8 cellular contexts compared by ENCODE assay signal in the genomic region with DNA sequence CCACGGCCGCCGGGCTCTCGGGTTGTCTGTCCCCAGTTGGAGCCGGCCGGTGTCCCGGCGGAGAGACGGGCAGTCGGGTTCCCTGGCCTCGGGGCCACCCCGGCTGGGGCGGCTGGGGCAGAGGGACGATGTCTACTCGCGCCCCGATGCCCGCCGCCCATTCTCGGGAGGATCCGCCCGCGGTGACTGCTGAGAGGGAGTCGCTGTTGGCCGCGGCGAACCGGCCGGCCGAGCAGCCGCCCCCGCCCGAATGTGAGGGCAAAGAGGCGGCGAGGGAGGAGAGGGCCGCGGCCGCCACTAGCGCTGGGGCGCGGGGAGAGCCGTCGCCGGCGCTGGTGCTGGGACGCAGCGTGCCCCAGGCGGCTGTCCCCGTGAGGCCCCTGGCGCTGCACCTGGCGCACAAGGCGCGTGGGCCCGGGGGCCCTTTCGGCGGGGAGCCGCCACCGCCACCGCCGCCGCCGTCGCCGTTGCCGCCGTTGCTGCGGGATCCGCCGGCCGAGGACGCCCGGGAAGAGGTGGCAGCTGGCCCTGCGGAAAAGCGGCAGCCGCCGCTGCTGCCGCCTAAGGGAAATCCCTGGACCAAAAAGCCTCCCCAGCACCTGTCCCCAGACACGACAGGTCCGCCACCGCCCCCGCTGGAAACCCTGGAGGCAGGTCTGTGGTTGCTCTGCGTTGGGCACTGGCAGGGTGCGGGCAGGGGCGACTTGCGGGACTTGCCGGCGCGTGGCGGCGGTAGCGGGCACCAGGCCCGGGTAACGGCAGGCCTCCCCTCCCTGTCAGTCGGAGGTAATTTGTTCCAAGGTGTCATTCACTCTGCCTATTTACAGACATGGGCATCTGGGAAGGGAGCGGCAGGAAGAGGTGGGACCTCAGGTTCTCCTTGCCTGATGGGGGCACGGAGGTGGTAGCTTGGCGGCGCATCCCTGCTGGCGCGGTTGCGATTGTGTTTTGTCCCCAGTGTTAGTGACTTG. TPM values are rescaled to one million over a fixed set of nuclear protein-coding genes. Genes with fewer than 3 reads are reported as not detected.
DNase-seq lines count a peak whose midpoint lies in the region; ATAC-seq and TF ChIP-seq lines count a peak whose summit lies in the region.

No MANE protein-coding gene starts in this region.

- TF ChIP-seq CTCF in BJ (IDR thresholded peaks at IDR 0.05; ENCODE audit: insufficient read depth, low read depth, low read length): peak; percentile 24; the same call in 1 of the 2 replicates

- H2BK5ac ChIP-seq in mesendoderm (ENCODE audit: low read length): no peak overlapping the region

- peaks cover 1% of the 10 kb centered on the region for H3K79me1 ChIP-seq in mesendoderm (ENCODE audit: low read length)

- H4K5ac ChIP-seq in mesendoderm (ENCODE audit: low read length): no peak overlapping the region

- no peaks in the 10 kb centered on the region for H3K9me3 ChIP-seq in effector memory CD4-positive, alpha-beta T cell (ENCODE audit: control insufficient read depth, low read length)

- peak overlapping the region; percentile 95 for H3K56ac ChIP-seq in mesendoderm (ENCODE audit: low read length)

- H3K4me3 ChIP-seq in BJ (ENCODE audit: low read depth, low read length) (peak overlapping the region; percentile 91), mesendoderm (ENCODE audit: low read length) (peak overlapping the region; percentile 62)
- peak overlapping the region; percentile 76 for H3K4me3 ChIP-seq in effector memory CD4-positive, alpha-beta T cell (ENCODE audit: insufficient read depth, low read depth, low read length, poor library complexity, severe bottlenecking)

- no peaks in the 10 kb centered on the region for H3K27me3 ChIP-seq in BJ (ENCODE audit: control insufficient read depth, insufficient read depth, low read length)
- no peaks in the 10 kb centered on the region for H3K27me3 ChIP-seq in effector memory CD4-positive, alpha-beta T cell (replicated peaks; ENCODE audit: control insufficient read depth, insufficient read depth, low read length, poor library complexity, severe bottlenecking)
- no peaks in the 10 kb centered on the region for H3K27me3 ChIP-seq in mesendoderm (ENCODE audit: insufficient read depth, low read length, poor library complexity)

- WGBS in mesendoderm (ENCODE audit: extremely low coverage, insufficient coverage, low lambda C conversion rate): no CpG with 5 or more reads among the region's 101 CpGs

- no peak overlapping the region for H3K4ac ChIP-seq in mesendoderm (ENCODE audit: low read depth, low read length)

- POLR2A ChIA-PET in BJ (lab: Charles Lee): interaction anchor here (0.6 to 0.9 kb wide), 2 partner anchors 97 to 238 kb away, joined by 3 to 4 read pairs; a partner anchor contains a TSS

- peak overlapping the region; percentile 24 for H3K23ac ChIP-seq in mesendoderm (ENCODE audit: low read length)

- no peak overlapping the region for H2BK15ac ChIP-seq in mesendoderm (replicated peaks; ENCODE audit: low read depth)

- H3K4me1 ChIP-seq in effector memory CD4-positive, alpha-beta T cell (ENCODE audit: control insufficient read depth, insufficient read depth, low read length, poor library complexity, severe bottlenecking): peaks cover 13% of the 10 kb centered on the region
- no peaks in the 10 kb centered on the region for H3K4me1 ChIP-seq in mesendoderm (ENCODE audit: control insufficient read depth, low read depth, low read length)

- H3K4me2 ChIP-seq in mesendoderm (ENCODE audit: low read length): peak overlapping the region; percentile 75

- H3K27ac ChIP-seq in effector memory CD4-positive, alpha-beta T cell (ENCODE audit: insufficient read depth, low read length, poor library complexity, severe bottlenecking): peak overlapping the region; percentile 83
- peak overlapping the region; percentile 99 for H3K27ac ChIP-seq in mesendoderm (ENCODE audit: low read depth, low read length)

- H4K8ac ChIP-seq in mesendoderm (ENCODE audit: low read depth, low read length): no peak overlapping the region

- H3K36me3 ChIP-seq in BJ (ENCODE audit: control insufficient read depth, insufficient read depth, low read length) (no peaks in the 10 kb centered on the region), mesendoderm (ENCODE audit: control insufficient read depth, insufficient read depth, low read length) (no peaks in the 10 kb centered on the region)
- H3K36me3 ChIP-seq in effector memory CD4-positive, alpha-beta T cell (ENCODE audit: control insufficient read depth, insufficient read depth, low read length): no peaks in the 10 kb centered on the region

- H3K18ac ChIP-seq in mesendoderm (ENCODE audit: low read length): peak overlapping the region; percentile 90

- H3K79me2 ChIP-seq in mesendoderm (ENCODE audit: control insufficient read depth, insufficient read depth, low read length): peaks cover 16% of the 10 kb centered on the region

- H2AK5ac ChIP-seq in mesendoderm (ENCODE audit: low read length): no peak overlapping the region

- H3K9ac ChIP-seq in mesendoderm (ENCODE audit: low read length): peak overlapping the region; percentile 87

- DNase-seq in BJ (ENCODE audit: low read depth) (no peak), GM19238 (ENCODE audit: insufficient read length, low spot score) (peak; percentile 64), NCI-H526 treated with DMSO at 0.1 percent for 48 hours (lab: John Stamatoyannopoulos, UW) (peak; percentile 71), mesendoderm (peak; percentile 86)
- DNase-seq in activated CD8-positive, alpha-beta memory T cell treated with anti-CD3 and anti-CD28 coated beads for 24 hours: peak; percentile 83
- peak; percentile 51 to 62 (median 55) for DNase-seq in effector memory CD4-positive, alpha-beta T cell
- DNase-seq in stimulated activated CD8-positive, alpha-beta memory T cell treated with anti-CD3 and anti-CD28 coated beads, Interleukin-12 subunit alpha, Interleukin-12 subunit beta, amount 100 ng/mL, for 24 hours (ENCODE audit: extremely low read depth): peak; percentile 16

- peak; percentile 34 for ATAC-seq in HG03342 (IDR thresholded peaks at IDR 0.05; ENCODE audit: unreplicated experiment)

- CTCF ChIA-PET in BJ (lab: Yijun Ruan, JAX): interaction anchor here (0.8 to 1.4 kb wide), 2 partner anchors 14 to 119 kb away, joined by 3 to 4 read pairs; no protein-coding TSS in a partner anchor

- H2BK120ac ChIP-seq in mesendoderm (ENCODE audit: low read depth, low read length): no peak overlapping the region

RNA-seq across cellular contexts. Expression of a gene that starts 0.7 kb away (rescaled TPM):
- 4.5 and 8.8 TPM in 2 replicates for polyA plus RNA-seq in BJ (2011; rRNA removed)
- 4.4 and 6.3 TPM in 2 replicates for polyA minus RNA-seq in BJ (2011; rRNA and poly(A)+ RNA removed)
- 29.0 TPM for polyA plus RNA-seq in mesendoderm (2013, experiment 1 of 2)
- polyA plus RNA-seq in mesendoderm (2013, experiment 2 of 2): 29.0 TPM
